Comparison of ENCODE assay signal across 12 cellular contexts in genomic region chr15:60651734-60652141, GRCh38.
DNase-seq lines count a peak whose midpoint lies in the region; ATAC-seq and TF ChIP-seq lines count a peak whose summit lies in the region.
"Had no signal": no experiment of that assay in that cellular context is flagged by ENCODE, and none has a peak within 500 bp of the region (broad histone marks: within the 10 kb centered on the region; RNA-seq: fewer than 3 reads in every experiment).

No MANE protein-coding gene starts in this region.

- H3K27ac ChIP-seq in left ventricle myocardium inferior (replicated peaks) = no peak overlapping the region
- H3K27ac ChIP-seq: cardiac muscle cell had no signal

- H3K4me3 Mint-ChIP-seq in T-helper 1 cell treated with Interleukin-12 subunit alpha and Interleukin-12 subunit beta and Interleukin-4 antibody, amounts not matched to agents 30 μg/mL and 1 μg/mL, for 36 hours = no peak overlapping the region
- H3K4me3 Mint-ChIP-seq: activated T-cell treated with anti-CD3 and anti-CD28 coated beads, Interleukin-2, amount 50 U/mL, for 4 hours had no signal

- ATAC-seq in HG02981 (IDR thresholded peaks at IDR 0.05; ENCODE audit: unreplicated experiment) = peak; percentile 43
- ATAC-seq: activated T-cell treated with anti-CD3 and anti-CD28 coated beads, Interleukin-2, amount 50 U/mL, for 4 hours had no signal

- H3K36me3 ChIP-seq in left ventricle myocardium inferior = no peaks in the 10 kb centered on the region
- H3K36me3 ChIP-seq: cardiac muscle cell, HAP-1 had no signal

- peaks cover 4% of the 10 kb centered on the region for H3K27me3 Mint-ChIP-seq in T-helper 1 cell treated with Interleukin-12 subunit alpha and Interleukin-12 subunit beta and Interleukin-4 antibody, amounts not matched to agents 30 μg/mL and 1 μg/mL, for 36 hours (ENCODE audit: low read depth)

- no peaks in the 10 kb centered on the region for H3K27me3 ChIP-seq in left ventricle myocardium inferior (ENCODE audit: low read depth)

- H3K4me1 ChIP-seq in left ventricle myocardium inferior = peaks cover 3% of the 10 kb centered on the region
- H3K4me1 ChIP-seq: HAP-1 had no signal

- H3K9me3 Mint-ChIP-seq in T-helper 1 cell treated with Interleukin-12 subunit alpha and Interleukin-12 subunit beta and Interleukin-4 antibody, amounts not matched to agents 30 μg/mL and 1 μg/mL, for 36 hours = no peaks in the 10 kb centered on the region
- H3K9me3 Mint-ChIP-seq: activated T-cell treated with anti-CD3 and anti-CD28 coated beads, Interleukin-2, amount 50 U/mL, for 4 hours had no signal

- TF ChIP-seq CTCF in left ventricle myocardium inferior (IDR thresholded peaks at IDR 0.05; ENCODE audit: borderline replicate concordance) = no peak

- no peak overlapping the region for H3K4me3 ChIP-seq in left ventricle myocardium inferior
- H3K4me3 ChIP-seq: cardiac muscle cell, HAP-1, lung had no signal

- H3K4me1 Mint-ChIP-seq in T-helper 1 cell treated with Interleukin-12 subunit alpha and Interleukin-12 subunit beta and Interleukin-4 antibody, amounts not matched to agents 30 μg/mL and 1 μg/mL, for 36 hours (ENCODE audit: low read depth) = peaks cover 63% of the 10 kb centered on the region

- H3K27ac Mint-ChIP-seq in T-helper 1 cell treated with Interleukin-12 subunit alpha and Interleukin-12 subunit beta and Interleukin-4 antibody, amounts not matched to agents 30 μg/mL and 1 μg/mL, for 36 hours = peak overlapping the region; percentile 41

- H3K9me3 ChIP-seq in left ventricle myocardium inferior (replicated peaks) = no peaks in the 10 kb centered on the region
- H3K9me3 ChIP-seq: HAP-1 had no signal

- intact Hi-C loops in left ventricle myocardium inferior (cut with micrococcal nuclease) = no loop called here

- no peak for DNase-seq in T-helper 1 cell
- peak; percentile 59 to 95 for DNase-seq in NCI-H524 (lab: John Stamatoyannopoulos, UW)
- DNase-seq in retina = peak; percentile 31
- no peak for DNase-seq in dedifferentiated amniotic fluid mesenchymal stem cell (ENCODE audit: extremely low spot score)
- no peak for DNase-seq in left ventricle myocardium inferior
- DNase-seq in medulla oblongata (ENCODE audit: extremely low spot score) = no peak
- DNase-seq: activated T-cell treated with anti-CD3 and anti-CD28 coated beads, Interleukin-2, amount 50 U/mL, for 4 hours had no signal

- H3K36me3 Mint-ChIP-seq in T-helper 1 cell treated with Interleukin-12 subunit alpha and Interleukin-12 subunit beta and Interleukin-4 antibody, amounts not matched to agents 30 μg/mL and 1 μg/mL, for 36 hours (ENCODE audit: low read depth) = no peaks in the 10 kb centered on the region

Comparison
In these comparisons a context has a peak if more than half of its experiments do, and no peak if none do; other contexts are left out.
1. DNase-seq: peak in NCI-H524 (2 of 2) and retina (single experiment); none in T-helper 1 cell (0 of 5), dedifferentiated amniotic fluid mesenchymal stem cell (single experiment), left ventricle myocardium inferior (single experiment) and medulla oblongata (single experiment).